9 cellular contexts compared by ENCODE assay signal in genomic region chr12:48165089-48166031, GRCh38. TPM values are rescaled to one million over a fixed set of nuclear protein-coding genes. Genes with fewer than 3 reads are reported as not detected.
DNase-seq lines count a peak whose midpoint lies in the region; ATAC-seq, FAIRE-seq and TF ChIP-seq lines count a peak whose summit lies in the region.
"Had no signal": no experiment of that assay in that cellular context is flagged by ENCODE, and none has a peak within 500 bp of the region (broad histone marks: within the 10 kb centered on the region; RNA-seq: fewer than 3 reads in every experiment).

No MANE protein-coding gene starts in this region.

- FAIRE-seq in GM12878 (lab: Jason Lieb, UNC) = peak; percentile 54

- H3K36me3 Mint-ChIP-seq in activated T-cell treated with anti-CD3 and anti-CD28 coated beads, Interleukin-2, amount 50 U/mL, for 24 hours (ENCODE audit: low read depth) = no peaks in the 10 kb centered on the region
- H3K36me3 Mint-ChIP-seq in immature natural killer cell = no peaks in the 10 kb centered on the region
- H3K36me3 Mint-ChIP-seq in stimulated activated effector memory CD8-positive, alpha-beta T cell treated with anti-CD3 and anti-CD28 coated beads, Interleukin-12 subunit alpha, Interleukin-12 subunit beta, amount 100 ng/mL, for 72 hours = no peaks in the 10 kb centered on the region

- peaks cover 4% of the 10 kb centered on the region; the same call in 1 of the 2 replicates for H3K4me1 ChIP-seq in GM12878 (ENCODE audit: control insufficient read depth, insufficient read depth, low read length)

- H2AFZ ChIP-seq in GM12878 (ENCODE audit: control insufficient read depth, low read depth, low read length) = no peak overlapping the region

- whole genome bisulfite sequencing in GM12878 (ENCODE audit: insufficient coverage, insufficient replicate concordance, low lambda C conversion rate, missing lambda C conversion rate) = 0% methylated on average over 2 of the region's 2 CpGs

- intact Hi-C loops in GM12878 (cut with micrococcal nuclease; ENCODE audit: unreplicated experiment) = loop anchor here (2.0 to 5.0 kb wide), 3 partner anchors 81 to 448 kb away; partner anchors contain the start of gene TMEM106C

- no peak overlapping the region for H3K4me2 ChIP-seq in GM12878 (ENCODE audit: control insufficient read depth, insufficient read depth)

- H3K27ac ChIP-seq in GM12878 (ENCODE audit: control insufficient read depth, insufficient read depth) = no peak overlapping the region
- H3K27ac ChIP-seq: epithelial cell of prostate had no signal

- ATAC-seq in GM12878 = peak; percentile 82
- ATAC-seq in stimulated activated effector memory CD8-positive, alpha-beta T cell treated with anti-CD3 and anti-CD28 coated beads, Interleukin-12 subunit alpha, Interleukin-12 subunit beta, amount 100 ng/mL, for 72 hours = peak; percentile 60
- ATAC-seq in GM21381 (IDR thresholded peaks at IDR 0.05; ENCODE audit: unreplicated experiment) = no peak

- DNase-seq in activated T-cell treated with anti-CD3 and anti-CD28 coated beads for 1 hour (ENCODE audit: low read depth) (peak; percentile 34), RPMI8226 (peak; percentile 63), GM12878 (ENCODE audit: low read depth, low spot score) (peak; percentile 45), immature natural killer cell (peak; percentile 57 to 66 (median 59))
- no peak for DNase-seq in activated T-cell treated with anti-CD3 and anti-CD28 coated beads, Interleukin-2, amount 50 U/mL, for 24 hours
- peak; percentile 62 for DNase-seq in Jurkat, Clone E6-1 (ENCODE audit: low read depth, low spot score)
- DNase-seq in stimulated activated effector memory CD8-positive, alpha-beta T cell treated with anti-CD3 and anti-CD28 coated beads, Interleukin-12 subunit alpha, Interleukin-12 subunit beta, amount 100 ng/mL, for 72 hours (ENCODE audit: low spot score in 2 of 2) = peak in 1 of 2 donors; percentile 38

- TF ChIP-seq EP300 in GM12878 (IDR thresholded peaks at IDR 0.05; ENCODE audit: borderline replicate concordance in 1 of 2, control insufficient read depth in 1 of 2, low read depth in 2 of 2, low read length in 2 of 2) = no peak

- H3K27me3 Mint-ChIP-seq in activated T-cell treated with anti-CD3 and anti-CD28 coated beads, Interleukin-2, amount 50 U/mL, for 24 hours = peaks cover 8% of the 10 kb centered on the region
- H3K27me3 Mint-ChIP-seq in immature natural killer cell (ENCODE audit: low read depth in 3 of 3) = peaks cover 0 to 10% (median 5%) of the 10 kb centered on the region in 3 donors

- POLR2A ChIA-PET in GM12878 (lab: Charles Lee) = interaction anchor here (0.6 kb wide), 2 partner anchors 13 to 73 kb away, joined by 3 read pairs; no protein-coding TSS in a partner anchor

- CTCF ChIA-PET in GM12878 (lab: Yijun Ruan, JAX) = interaction anchor here (0.6 to 4.8 kb wide), 35 partner anchors 9 to 460 kb away, joined by 3 to 38 read pairs (median 4); partner anchors contain the start of gene TMEM106C

- H3K4me3 Mint-ChIP-seq in activated T-cell treated with anti-CD3 and anti-CD28 coated beads, Interleukin-2, amount 50 U/mL, for 24 hours = no peak overlapping the region
- H3K4me3 Mint-ChIP-seq in immature natural killer cell = no peak overlapping the region
- H3K4me3 Mint-ChIP-seq in stimulated activated effector memory CD8-positive, alpha-beta T cell treated with anti-CD3 and anti-CD28 coated beads, Interleukin-12 subunit alpha, Interleukin-12 subunit beta, amount 100 ng/mL, for 72 hours = no peak overlapping the region

- H3K27me3 ChIP-seq in GM12878 (replicated peaks in 1 of 2; ENCODE audit: control insufficient read depth in 2 of 2, insufficient read depth in 2 of 2, low read length in 1 of 2) = peaks cover 0 to 2% of the 10 kb centered on the region in 2 experiments; a peak in 2 of 4 replicates

- no peaks in the 10 kb centered on the region for H3K9me3 ChIP-seq in GM12878 (replicated peaks; ENCODE audit: control insufficient read depth, insufficient read depth, low read length)

- H3K4me3 ChIP-seq in Jurkat, Clone E6-1 (ENCODE audit: low read length) = no peak overlapping the region
- no peak overlapping the region for H3K4me3 ChIP-seq in GM12878

- RAD21 ChIA-PET in GM12878 (lab: Charles Lee; ENCODE audit: unreplicated experiment) = interaction anchor here (0.6 to 2.2 kb wide), 6 partner anchors 9 to 327 kb away, joined by 3 to 7 read pairs (median 6); partner anchors contain the start of genes ASB8 and TMEM106C

- no peaks in the 10 kb centered on the region for H3K9me3 Mint-ChIP-seq in activated T-cell treated with anti-CD3 and anti-CD28 coated beads, Interleukin-2, amount 50 U/mL, for 24 hours
- H3K9me3 Mint-ChIP-seq in immature natural killer cell = no peaks in the 10 kb centered on the region
- H3K9me3 Mint-ChIP-seq in stimulated activated effector memory CD8-positive, alpha-beta T cell treated with anti-CD3 and anti-CD28 coated beads, Interleukin-12 subunit alpha, Interleukin-12 subunit beta, amount 100 ng/mL, for 72 hours = no peaks in the 10 kb centered on the region

- H4K20me1 ChIP-seq in GM12878 (ENCODE audit: control insufficient read depth, insufficient read depth) = no peaks in the 10 kb centered on the region

- no TSS peak for BruUV-seq in GM12878 (replicated peaks; lab: Mats Ljungman, UMichigan)

- peak; percentile 89 to 94 (median 93) for TF ChIP-seq CTCF in GM12878 (IDR thresholded peaks at IDR 0.05 in 2 of 3, conservative IDR thresholded peaks at IDR 0.05 in 1 of 3; ENCODE audit: control insufficient read depth in 2 of 3, extremely low read depth in 1 of 3, insufficient read depth in 1 of 3, low read depth in 3 of 3, low read length in 3 of 3)

- in situ Hi-C loops in GM12878 (cut with MboI) = loop anchor here (5.0 kb wide), 1 partner anchor 453 kb away; no protein-coding TSS in a partner anchor

- SMC1A ChIA-PET in GM12878 (lab: Charles Lee; ENCODE audit: uncharacterized antibody, unreplicated experiment) = interaction anchor here (0.6 to 2.6 kb wide), 13 partner anchors 10 to 453 kb away, joined by 3 to 7 read pairs (median 3); partner anchors contain the start of gene TMEM106C

- H3K9ac ChIP-seq in GM12878 (ENCODE audit: control insufficient read depth, insufficient read depth, low read length) = no peak overlapping the region

- peak; percentile 92 for TF ChIP-seq RAD21 in GM12878 (IDR thresholded peaks at IDR 0.05; ENCODE audit: insufficient read depth, low read depth, low read length)

- H3K4me1 Mint-ChIP-seq in activated T-cell treated with anti-CD3 and anti-CD28 coated beads, Interleukin-2, amount 50 U/mL, for 24 hours (ENCODE audit: low read depth) = peaks cover 8% of the 10 kb centered on the region
- no peaks in the 10 kb centered on the region for H3K4me1 Mint-ChIP-seq in immature natural killer cell
- no peaks in the 10 kb centered on the region for H3K4me1 Mint-ChIP-seq in stimulated activated effector memory CD8-positive, alpha-beta T cell treated with anti-CD3 and anti-CD28 coated beads, Interleukin-12 subunit alpha, Interleukin-12 subunit beta, amount 100 ng/mL, for 72 hours

- no peak for TF ChIP-seq POLR2A in GM12878 (IDR thresholded peaks at IDR 0.05; ENCODE audit: low read depth, low read length)

- no peaks in the 10 kb centered on the region for H3K36me3 ChIP-seq in GM12878 (ENCODE audit: control insufficient read depth in 2 of 2, insufficient read depth in 2 of 2, low read length in 1 of 2)

- H3K27ac Mint-ChIP-seq in activated T-cell treated with anti-CD3 and anti-CD28 coated beads, Interleukin-2, amount 50 U/mL, for 24 hours = no peak overlapping the region
- H3K27ac Mint-ChIP-seq in immature natural killer cell = no peak overlapping the region
- H3K27ac Mint-ChIP-seq in stimulated activated effector memory CD8-positive, alpha-beta T cell treated with anti-CD3 and anti-CD28 coated beads, Interleukin-12 subunit alpha, Interleukin-12 subunit beta, amount 100 ng/mL, for 72 hours = no peak overlapping the region

- H3K79me2 ChIP-seq in GM12878 (ENCODE audit: control insufficient read depth, insufficient read depth, low read length) = no peaks in the 10 kb centered on the region

RNA-seq across cellular contexts. Expression of gene ASB8, which starts 8.0 kb away (rescaled TPM):
- 42.6 TPM for polyA plus RNA-seq in Jurkat, Clone E6-1 (2012; ENCODE audit: insufficient read depth, insufficient read length)
- total RNA-seq in GM12878 (2013; cell fraction: nucleolus; rRNA removed) = 40.2 and 42.5 TPM in 2 replicates
- 28.8 and 38.5 TPM in 2 replicates for total RNA-seq in GM12878 (2014; rRNA removed)
- 22.8 and 23.7 TPM in 2 replicates for total RNA-seq in GM12878 (2014; rRNA removed; fragmentation: Illumina TruSeq; extraction: Trizol)
- total RNA-seq in GM12878 (2021) = 28.7 and 29.3 TPM in 2 replicates
- 24.7 TPM for polyA plus RNA-seq in GM12878 (2011; ENCODE audit: low read depth)
- 45.5 and 48.0 TPM in 2 replicates for polyA plus RNA-seq in GM12878 (2011; rRNA removed)
- 39.1 and 42.8 TPM in 2 replicates for polyA plus RNA-seq in GM12878 (2011; cell fraction: cytosol; rRNA removed)
- polyA plus RNA-seq in GM12878 (2011; cell fraction: nucleus; rRNA removed) = 15.0 and 16.0 TPM in 2 replicates
- 24.1 and 25.9 TPM in 2 replicates for polyA plus RNA-seq in GM12878 (2012)
- polyA plus RNA-seq in GM12878 (2014; fragmentation: Illumina TruSeq; extraction: Trizol) = 28.1 and 29.2 TPM in 2 replicates
- polyA plus RNA-seq in GM12878 (2014; fragmentation: Nextera tagmentation; extraction: Ambion mirVana) = 10 to 100 TPM; 28.3 to 30.3 TPM
- 21.2 and 25.1 TPM in 2 replicates for polyA plus RNA-seq in GM12878 (2014; rRNA removed)
- polyA plus RNA-seq in GM12878 (2016; fragmentation: Nextera tagmentation; extraction: Ambion mirVana) = 10 to 100 TPM; 30.2 to 32.4 TPM
- 31.9 and 38.9 TPM in 2 replicates for polyA minus RNA-seq in GM12878 (2011; rRNA and poly(A)+ RNA removed)
- polyA minus RNA-seq in GM12878 (2011; cell fraction: cytosol; rRNA and poly(A)+ RNA removed) = 16.3 and 22.4 TPM in 2 replicates
- polyA minus RNA-seq in GM12878 (2011; cell fraction: nucleus; rRNA and poly(A)+ RNA removed) = 14.0 and 21.0 TPM in 2 replicates
- 100 to 1,000 TPM in 1 of 3 donors, 10 to 100 TPM in 2; 68.0 to 140 (median 84.2) TPM for polyA plus RNA-seq in immature natural killer cell

RNA-seq across cellular contexts. Expression of gene CCDC184, which starts 18.1 kb away (rescaled TPM):
- not detected for polyA plus RNA-seq in Jurkat, Clone E6-1 (2012; ENCODE audit: insufficient read depth, insufficient read length)
- total RNA-seq in GM12878 (2013; cell fraction: nucleolus; rRNA removed) = not detected in 2 replicates
- total RNA-seq in GM12878 (2014; rRNA removed) (not detected in 2 replicates), GM12878 (2014; rRNA removed; fragmentation: Illumina TruSeq; extraction: Trizol) (not detected in 2 replicates), GM12878 (2021) (not detected in 2 replicates)
- not detected for polyA plus RNA-seq in GM12878 (2011; ENCODE audit: low read depth)
- polyA plus RNA-seq in GM12878 (2011; rRNA removed) (not detected in 2 replicates), GM12878 (2014; fragmentation: Illumina TruSeq; extraction: Trizol) (not detected in 2 replicates), GM12878 (2014; fragmentation: Nextera tagmentation; extraction: Ambion mirVana) (not detected), GM12878 (2014; rRNA removed) (not detected in 2 replicates), GM12878 (2016; fragmentation: Nextera tagmentation; extraction: Ambion mirVana) (not detected), immature natural killer cell (under 1 TPM in 2 of 3 donors, not detected in 1; 0.23 to 0.44 TPM)
- polyA plus RNA-seq in GM12878 (2011; cell fraction: cytosol; rRNA removed) = 0.01 TPM in 1 of 2 replicates, not detected in the other
- polyA plus RNA-seq in GM12878 (2011; cell fraction: nucleus; rRNA removed) = not detected in 2 replicates
- not detected in 2 replicates for polyA plus RNA-seq in GM12878 (2012)
- not detected in 2 replicates for polyA minus RNA-seq in GM12878 (2011; rRNA and poly(A)+ RNA removed)
- polyA minus RNA-seq in GM12878 (2011; cell fraction: cytosol; rRNA and poly(A)+ RNA removed) = not detected in 2 replicates
- not detected in 2 replicates for polyA minus RNA-seq in GM12878 (2011; cell fraction: nucleus; rRNA and poly(A)+ RNA removed)

RNA-seq across cellular contexts. Expression of gene OR10AD1, which starts 37.7 kb away (rescaled TPM):
- polyA plus RNA-seq in Jurkat, Clone E6-1 (2012; ENCODE audit: insufficient read depth, insufficient read length) = not detected
- total RNA-seq in GM12878 (2013; cell fraction: nucleolus; rRNA removed) = not detected in 2 replicates
- total RNA-seq in GM12878 (2014; rRNA removed) (not detected in 2 replicates), GM12878 (2014; rRNA removed; fragmentation: Illumina TruSeq; extraction: Trizol) (not detected in 2 replicates), GM12878 (2021) (not detected in 2 replicates)
- polyA plus RNA-seq in GM12878 (2011; ENCODE audit: low read depth) = not detected
- polyA plus RNA-seq in GM12878 (2011; rRNA removed) (not detected in 2 replicates), GM12878 (2014; fragmentation: Illumina TruSeq; extraction: Trizol) (not detected in 2 replicates), GM12878 (2014; fragmentation: Nextera tagmentation; extraction: Ambion mirVana) (under 1 TPM in 1 of 2 experiments, not detected in 1; 0.04 TPM), GM12878 (2014; rRNA removed) (not detected in 2 replicates), GM12878 (2016; fragmentation: Nextera tagmentation; extraction: Ambion mirVana) (under 1 TPM in 1 of 2 experiments, not detected in 1; 0.12 TPM), immature natural killer cell (not detected)
- polyA plus RNA-seq in GM12878 (2011; cell fraction: cytosol; rRNA removed) = not detected in 2 replicates
- polyA plus RNA-seq in GM12878 (2011; cell fraction: nucleus; rRNA removed) = not detected in 2 replicates
- 0.14 TPM in 1 of 2 replicates, not detected in the other for polyA plus RNA-seq in GM12878 (2012)
- polyA minus RNA-seq in GM12878 (2011; rRNA and poly(A)+ RNA removed) = not detected in 2 replicates
- not detected in 2 replicates for polyA minus RNA-seq in GM12878 (2011; cell fraction: cytosol; rRNA and poly(A)+ RNA removed)
- polyA minus RNA-seq in GM12878 (2011; cell fraction: nucleus; rRNA and poly(A)+ RNA removed) = not detected in 2 replicates

RNA-seq across cellular contexts. Expression of gene PFKM, which starts 46.2 kb away (rescaled TPM):
- polyA plus RNA-seq in Jurkat, Clone E6-1 (2012; ENCODE audit: insufficient read depth, insufficient read length) = 5.4 TPM
- total RNA-seq in GM12878 (2013; cell fraction: nucleolus; rRNA removed) = 107 and 125 TPM in 2 replicates
- total RNA-seq in GM12878 (2014; rRNA removed) = 59.6 and 62.8 TPM in 2 replicates
- total RNA-seq in GM12878 (2014; rRNA removed; fragmentation: Illumina TruSeq; extraction: Trizol) = 55.4 and 56.6 TPM in 2 replicates
- 77.5 and 80.0 TPM in 2 replicates for total RNA-seq in GM12878 (2021)
- 56.2 TPM for polyA plus RNA-seq in GM12878 (2011; ENCODE audit: low read depth)
- 52.7 and 65.0 TPM in 2 replicates for polyA plus RNA-seq in GM12878 (2011; rRNA removed)
- 53.4 and 56.3 TPM in 2 replicates for polyA plus RNA-seq in GM12878 (2011; cell fraction: cytosol; rRNA removed)
- 137 and 152 TPM in 2 replicates for polyA plus RNA-seq in GM12878 (2011; cell fraction: nucleus; rRNA removed)
- 58.5 and 59.1 TPM in 2 replicates for polyA plus RNA-seq in GM12878 (2012)
- 54.1 and 57.9 TPM in 2 replicates for polyA plus RNA-seq in GM12878 (2014; fragmentation: Illumina TruSeq; extraction: Trizol)
- polyA plus RNA-seq in GM12878 (2014; fragmentation: Nextera tagmentation; extraction: Ambion mirVana) = 10 to 100 TPM; 27.6 to 39.0 TPM
- polyA plus RNA-seq in GM12878 (2014; rRNA removed) = 55.3 and 58.6 TPM in 2 replicates
- 10 to 100 TPM; 54.5 to 56.2 TPM for polyA plus RNA-seq in GM12878 (2016; fragmentation: Nextera tagmentation; extraction: Ambion mirVana)
- polyA minus RNA-seq in GM12878 (2011; rRNA and poly(A)+ RNA removed) = 74.3 and 86.8 TPM in 2 replicates
- 20.0 and 20.2 TPM in 2 replicates for polyA minus RNA-seq in GM12878 (2011; cell fraction: cytosol; rRNA and poly(A)+ RNA removed)
- polyA minus RNA-seq in GM12878 (2011; cell fraction: nucleus; rRNA and poly(A)+ RNA removed) = 44.1 and 51.7 TPM in 2 replicates
- 1 to 10 TPM; 2.0 to 2.7 (median 2.7) TPM for polyA plus RNA-seq in immature natural killer cell

RNA-seq across cellular contexts. Expression of gene SENP1, which starts 59.5 kb away (rescaled TPM):
- 19.3 TPM for polyA plus RNA-seq in Jurkat, Clone E6-1 (2012; ENCODE audit: insufficient read depth, insufficient read length)
- 79.4 and 95.8 TPM in 2 replicates for total RNA-seq in GM12878 (2013; cell fraction: nucleolus; rRNA removed)
- total RNA-seq in GM12878 (2014; rRNA removed) (30.0 and 35.9 TPM in 2 replicates), GM12878 (2014; rRNA removed; fragmentation: Illumina TruSeq; extraction: Trizol) (36.1 and 41.1 TPM in 2 replicates), GM12878 (2021) (28.2 and 29.4 TPM in 2 replicates)
- 5.3 TPM for polyA plus RNA-seq in GM12878 (2011; ENCODE audit: low read depth)
- polyA plus RNA-seq in GM12878 (2011; rRNA removed) (52.4 and 54.4 TPM in 2 replicates), GM12878 (2014; fragmentation: Illumina TruSeq; extraction: Trizol) (34.8 and 39.8 TPM in 2 replicates), GM12878 (2014; fragmentation: Nextera tagmentation; extraction: Ambion mirVana) (10 to 100 TPM in 1 of 2 experiments, 1 to 10 TPM in 1; 8.1 to 12.5 TPM), GM12878 (2014; rRNA removed) (17.3 and 21.2 TPM in 2 replicates), GM12878 (2016; fragmentation: Nextera tagmentation; extraction: Ambion mirVana) (10 to 100 TPM; 21.4 to 23.9 TPM), immature natural killer cell (10 to 100 TPM in 1 of 3 donors, 1 to 10 TPM in 2; 4.0 to 14.6 (median 8.5) TPM)
- polyA plus RNA-seq in GM12878 (2011; cell fraction: cytosol; rRNA removed) = 20.8 and 25.5 TPM in 2 replicates
- 17.9 and 23.1 TPM in 2 replicates for polyA plus RNA-seq in GM12878 (2011; cell fraction: nucleus; rRNA removed)
- polyA plus RNA-seq in GM12878 (2012) = 9.5 and 9.9 TPM in 2 replicates
- 48.7 and 65.6 TPM in 2 replicates for polyA minus RNA-seq in GM12878 (2011; rRNA and poly(A)+ RNA removed)
- polyA minus RNA-seq in GM12878 (2011; cell fraction: cytosol; rRNA and poly(A)+ RNA removed) = 14.8 and 20.3 TPM in 2 replicates
- polyA minus RNA-seq in GM12878 (2011; cell fraction: nucleus; rRNA and poly(A)+ RNA removed) = 26.7 and 42.0 TPM in 2 replicates
